8 cellular contexts compared by ENCODE assay signal in genomic region chr19:2426661-2427322, GRCh38. TPM values are rescaled to one million over a fixed set of nuclear protein-coding genes. Genes with fewer than 3 reads are reported as not detected.
DNase-seq lines count a peak whose midpoint lies in the region; ATAC-seq and TF ChIP-seq lines count a peak whose summit lies in the region.

No MANE protein-coding gene starts in this region.

- DNase-seq in AG10803 (ENCODE audit: low read depth) (peak; percentile 7), T-cell (peak in 12 of 34 experiments; percentile 5 to 36 (median 20)), cerebellar cortex (ENCODE audit: low spot score) (peak; percentile 21), left kidney (ENCODE audit: low read depth, low spot score) (peak; percentile 66)
- DNase-seq in stimulated activated CD4-positive, alpha-beta T cell treated with anti-CD3 and anti-CD28 coated beads, TNF-alpha, amount 100 ng/mL, for 4 hours (ENCODE audit: low read depth in 3 of 3), result peak; percentile 14 to 50 (median 26)

- peak overlapping the region; percentile 90 for H3K4me3 ChIP-seq in AG10803 (ENCODE audit: low read length)

- CTCF ChIA-PET in T-cell (lab: Charles Lee), result interaction anchor here (0.5 to 1.6 kb wide), 4 partner anchors 30 to 49 kb away, joined by 3 to 4 read pairs (median 3); partner anchors contain the start of genes GADD45B (in 1 of the 2) and LMNB2 (in 1 of the 2)

- no peaks in the 10 kb centered on the region for H3K27me3 Mint-ChIP-seq in T-cell

- peaks cover 16 to 18% (median 18%) of the 10 kb centered on the region in 3 donors for H3K4me1 Mint-ChIP-seq in T-cell

- peak overlapping the region in 1 of 2 donors; percentile 99 for H3K27ac Mint-ChIP-seq in T-cell

- ATAC-seq in GM18909 (IDR thresholded peaks at IDR 0.05; ENCODE audit: poor library complexity, unreplicated experiment) (peak; percentile 17), HG03571 (IDR thresholded peaks at IDR 0.05; ENCODE audit: unreplicated experiment) (peak; percentile 5), T-cell (replicated peaks in 1 of 4) (peak in 3 of 4 experiments; percentile 0 to 8 (median 6)), HG03378 (IDR thresholded peaks at IDR 0.05; ENCODE audit: unreplicated experiment) (no peak)

- peak overlapping the region; percentile 89 to 94 (median 89) for H3K4me3 Mint-ChIP-seq in T-cell

- POLR2A ChIA-PET in T-cell (lab: Charles Lee), result interaction anchor here in 1 of 2 donors (2.0 kb wide), 1 partner anchor 49 kb away, joined by 5 read pairs; the partner anchor contains the start of gene GADD45B

- no peak for TF ChIP-seq CTCF in AG10803 (conservative IDR thresholded peaks at IDR 0.05; ENCODE audit: low read length)

- H3K36me3 Mint-ChIP-seq in T-cell, result no peaks in the 10 kb centered on the region

- H3K9me3 Mint-ChIP-seq in T-cell, result no peaks in the 10 kb centered on the region

RNA-seq across cellular contexts. Expression of gene TIMM13, which starts 0.6 kb away (rescaled TPM):
- total RNA-seq in T-cell, result 10 to 100 TPM; 22.4 to 50.9 (median 33.7) TPM

RNA-seq across cellular contexts. Expression of gene LMNB2, which starts 30.0 kb away (rescaled TPM):
- total RNA-seq in T-cell, result 10 to 100 TPM; 15.7 to 26.7 (median 24.7) TPM

RNA-seq across cellular contexts. Expression of gene GADD45B, which starts 49.1 kb away (rescaled TPM):
- total RNA-seq in T-cell, result 100 to 1,000 TPM in 3 of 5 donors, 10 to 100 TPM in 2; 76.5 to 174 (median 102) TPM
